17 cellular contexts compared by ENCODE assay signal in the genomic region with DNA sequence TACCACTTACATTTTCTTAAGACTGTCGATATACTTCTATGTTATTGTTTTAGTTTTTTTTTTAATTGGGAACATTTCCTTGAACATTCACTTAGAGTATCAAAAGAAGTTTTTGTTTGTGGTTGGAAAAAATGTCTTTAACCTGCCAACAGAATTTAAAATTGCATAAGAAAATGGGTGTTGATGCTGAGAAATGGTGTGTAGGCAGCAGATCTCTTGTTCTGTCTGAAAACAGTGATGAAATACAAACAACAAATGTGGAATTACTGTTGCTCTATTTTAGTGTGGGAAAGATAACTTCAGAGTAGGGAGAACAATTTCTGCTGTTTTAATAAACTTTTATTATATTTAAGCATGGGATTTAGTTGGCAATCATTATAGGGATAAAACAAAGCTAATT.
A peak's percentile ranks its signal among the peaks of the same experiment; 100 is the strongest.
DNase-seq lines count a peak whose midpoint lies in the region; ATAC-seq and TF ChIP-seq lines count a peak whose summit lies in the region.
"Had no signal": no experiment of that assay in that cellular context is flagged by ENCODE, and none has a peak within 500 bp of the region (broad histone marks: within the 10 kb centered on the region; RNA-seq: fewer than 3 reads in every experiment).

No MANE protein-coding gene starts in this region.

- H3K18ac ChIP-seq in IMR-90 (ENCODE audit: low read depth, low read length): no peak overlapping the region

- no peak overlapping the region for H2AFZ ChIP-seq in IMR-90 (replicated peaks; ENCODE audit: low read length, poor library complexity)
- no peak overlapping the region for H2AFZ ChIP-seq in Karpas-422 (ENCODE audit: low read length)

- H2BK20ac ChIP-seq in IMR-90 (ENCODE audit: low read depth, low read length): no peak overlapping the region

- H2BK120ac ChIP-seq in IMR-90 (ENCODE audit: low read depth, low read length): no peak overlapping the region

- H3K79me2 ChIP-seq in Karpas-422 (ENCODE audit: low read length): no peaks in the 10 kb centered on the region

- H3K27me3 ChIP-seq in IMR-90 (ENCODE audit: control insufficient read depth, insufficient read depth, low read length) (no peaks in the 10 kb centered on the region), tibial artery (no peaks in the 10 kb centered on the region), Karpas-422 (ENCODE audit: low read length) (no peaks in the 10 kb centered on the region)
- H3K27me3 ChIP-seq: foreskin keratinocyte had no signal

- no peaks in the 10 kb centered on the region for H3K36me3 ChIP-seq in IMR-90 (ENCODE audit: control insufficient read depth, insufficient read depth, low read length)
- no peaks in the 10 kb centered on the region for H3K36me3 ChIP-seq in tibial artery
- no peaks in the 10 kb centered on the region for H3K36me3 ChIP-seq in Karpas-422 (ENCODE audit: insufficient read depth, low read length)
- H3K36me3 ChIP-seq: prostate gland had no signal

- no peak overlapping the region for H2AK5ac ChIP-seq in IMR-90 (ENCODE audit: low read depth, low read length)

- H3K23ac ChIP-seq in IMR-90 (ENCODE audit: low read depth, low read length): no peak overlapping the region

- H3K4me2 ChIP-seq in IMR-90 (ENCODE audit: low read depth, low read length) (no peak overlapping the region), Karpas-422 (ENCODE audit: low read depth, low read length, poor library complexity, severe bottlenecking) (no peak overlapping the region)

- BruUV-seq in IMR-90 (replicated peaks; lab: Mats Ljungman, UMichigan): no TSS peak

- POLR2A ChIA-PET in IMR-90 (lab: Charles Lee; ENCODE audit: unreplicated experiment): no interaction called here

- ATAC-seq in IMR-90 (ENCODE audit: low read depth): no peak
- ATAC-seq in HG03139 (IDR thresholded peaks at IDR 0.05; ENCODE audit: unreplicated experiment): no peak
- ATAC-seq: foreskin keratinocyte; stimulated activated effector memory CD8-positive, alpha-beta T cell treated with anti-CD3 and anti-CD28 coated beads, Interleukin-12 subunit alpha, Interleukin-12 subunit beta, amount 100 ng/mL, for 72 hours had no signal

- TF ChIP-seq CTCF in IMR-90 (conservative IDR thresholded peaks at IDR 0.05; ENCODE audit: low read depth, low read length) (no peak), coronary artery (IDR thresholded peaks at IDR 0.05) (no peak), tibial artery (IDR thresholded peaks at IDR 0.05) (no peak)

- in situ Hi-C loops in IMR-90 (cut with MboI; ENCODE audit: low sequenced_read_pairs): no loop called here

- peaks cover 4% of the 10 kb centered on the region for H3K4me1 ChIP-seq in IMR-90 (ENCODE audit: control insufficient read depth, insufficient read depth, low read length)
- peaks cover 0 to 38% (median 2%) of the 10 kb centered on the region in 4 donors for H3K4me1 ChIP-seq in tibial artery
- no peaks in the 10 kb centered on the region for H3K4me1 ChIP-seq in Karpas-422 (ENCODE audit: low read length)
- H3K4me1 ChIP-seq: prostate gland had no signal

- H4K20me1 ChIP-seq in IMR-90 (ENCODE audit: insufficient read depth, low read length): no peaks in the 10 kb centered on the region
- H4K20me1 ChIP-seq in Karpas-422 (ENCODE audit: insufficient read depth, low read depth, low read length): no peaks in the 10 kb centered on the region

- no CpG with 5 or more reads among the region's 1 CpG for WGBS in IMR-90 (ENCODE audit: extremely low coverage in 2 of 2, insufficient read length in 1 of 2), 2 experiments

- H3K4me3 ChIP-seq in IMR-90 (ENCODE audit: insufficient read depth, low read depth, low read length): no peak overlapping the region
- peak overlapping the region; percentile 10 for H3K4me3 ChIP-seq in coronary artery
- no peak overlapping the region for H3K4me3 ChIP-seq in tibial artery
- no peak overlapping the region for H3K4me3 ChIP-seq in Karpas-422 (ENCODE audit: low read length)
- H3K4me3 ChIP-seq: prostate gland had no signal

- H3K14ac ChIP-seq in IMR-90 (replicated peaks; ENCODE audit: low read depth, low read length): no peak overlapping the region

- DNase-seq in IMR-90 (peak; percentile 61), coronary artery (ENCODE audit: low spot score) (no peak), iris pigment epithelial cell (ENCODE audit: low read depth) (peak; percentile 94), tibial artery (no peak), SKM-1 treated with dmso at 0.1 percent for 144 hours (lab: John Stamatoyannopoulos, UW; ENCODE audit: unreplicated experiment) (no peak), Karpas-422 (no peak)
- DNase-seq: activated CD4-positive, alpha-beta T cell treated with anti-CD3 and anti-CD28 coated beads for 4 hours; cortex of kidney; foreskin keratinocyte; H7; islet precursor cell; NCI-H187 treated with DMSO at 0.1 percent for 48 hours; stimulated activated CD4-positive, alpha-beta T cell treated with anti-CD3 and anti-CD28 coated beads, Interleukin-4, amount 100 ng/mL, for 4 hours had no signal

- no peak overlapping the region for H2AK9ac ChIP-seq in IMR-90 (replicated peaks; ENCODE audit: low read depth, low read length, poor library complexity)

- H4K8ac ChIP-seq in IMR-90 (ENCODE audit: low read depth in 2 of 2, low read length in 2 of 2): no peak overlapping the region

- no peak overlapping the region for H4K91ac ChIP-seq in IMR-90 (ENCODE audit: insufficient read depth, low read depth, low read length)

- H3K27ac ChIP-seq in IMR-90 (ENCODE audit: insufficient read depth, low read length): no peak overlapping the region
- H3K27ac ChIP-seq in coronary artery: peak overlapping the region; percentile 24 to 63
- peak overlapping the region; percentile 38 to 50 for H3K27ac ChIP-seq in tibial artery
- no peak overlapping the region for H3K27ac ChIP-seq in Karpas-422 (ENCODE audit: low read length)
- H3K27ac ChIP-seq: foreskin keratinocyte, HL-60, prostate gland had no signal

- no peak for TF ChIP-seq POLR2A in IMR-90 (IDR thresholded peaks at IDR 0.05; ENCODE audit: low read depth, low read length)

- no peak overlapping the region for H2BK15ac ChIP-seq in IMR-90 (ENCODE audit: low read depth, low read length)

- no peak overlapping the region for H2BK5ac ChIP-seq in IMR-90 (ENCODE audit: low read depth, low read length, poor library complexity, severe bottlenecking)

- no peaks in the 10 kb centered on the region for H3K9me1 ChIP-seq in IMR-90 (ENCODE audit: insufficient read depth, low read length)

- H4K5ac ChIP-seq in IMR-90 (ENCODE audit: low read depth, low read length): no peak overlapping the region

- no peaks in the 10 kb centered on the region for H3K9me2 ChIP-seq in Karpas-422 (replicated peaks; ENCODE audit: insufficient read depth, low read length)

- H3K9me3 ChIP-seq in IMR-90 (ENCODE audit: control insufficient read depth, insufficient read depth, low read length) (no peaks in the 10 kb centered on the region), tibial artery (no peaks in the 10 kb centered on the region), Karpas-422 (ENCODE audit: low read length) (no peaks in the 10 kb centered on the region)
- H3K9me3 ChIP-seq: prostate gland had no signal

- intact Hi-C loops in IMR-90 (cut with micrococcal nuclease): no loop called here
- intact Hi-C loops in tibial artery (cut with DNase I; ENCODE audit: low total_unique reads): no loop called here

- H3K9ac ChIP-seq in IMR-90 (ENCODE audit: low read depth, low read length) (no peak overlapping the region), Karpas-422 (ENCODE audit: low read length) (no peak overlapping the region)

- H3K4ac ChIP-seq in IMR-90 (ENCODE audit: low read depth, low read length): no peak overlapping the region

- no peak for TF ChIP-seq RAD21 in IMR-90 (IDR thresholded peaks at IDR 0.05; ENCODE audit: low read length)

- H3K56ac ChIP-seq in IMR-90 (ENCODE audit: extremely low read depth, insufficient read depth, low read length): no peak overlapping the region

- dilution Hi-C loops in IMR-90 (cut with HindIII; ENCODE audit: low sequenced_read_pairs, unreplicated experiment): no loop called here

- peaks cover 0 to 3% of the 10 kb centered on the region in 2 experiments; a peak in 1 of 4 replicates for H3K79me1 ChIP-seq in IMR-90 (ENCODE audit: low read depth in 1 of 2, low read length in 2 of 2)

- CTCF ChIA-PET in IMR-90 (lab: Yijun Ruan, JAX): no interaction called here

TF ChIP-seq in IMR-90, 13 proteins besides CTCF, POLR2A, EP300 and RAD21:
- TF ChIP-seq CEBPB (IDR thresholded peaks at IDR 0.05; ENCODE audit: low read depth, low read length) (peak; percentile 51), SMC3 (IDR thresholded peaks at IDR 0.05; ENCODE audit: low read depth, low read length) (no peak)

Comparison
In these comparisons a context has a peak if more than half of its experiments do, and no peak if none do; other contexts are left out.
1. DNase-seq: peak in IMR-90 (single experiment) and iris pigment epithelial cell (single experiment); none in coronary artery (single experiment), tibial artery (0 of 2), SKM-1 treated with dmso at 0.1 percent for 144 hours (single experiment) and Karpas-422 (single experiment).
2. H3K27ac ChIP-seq: peak in coronary artery (2 of 2) and tibial artery (2 of 2); none in IMR-90 (single experiment) and Karpas-422 (single experiment).